In the genomic region with DNA sequence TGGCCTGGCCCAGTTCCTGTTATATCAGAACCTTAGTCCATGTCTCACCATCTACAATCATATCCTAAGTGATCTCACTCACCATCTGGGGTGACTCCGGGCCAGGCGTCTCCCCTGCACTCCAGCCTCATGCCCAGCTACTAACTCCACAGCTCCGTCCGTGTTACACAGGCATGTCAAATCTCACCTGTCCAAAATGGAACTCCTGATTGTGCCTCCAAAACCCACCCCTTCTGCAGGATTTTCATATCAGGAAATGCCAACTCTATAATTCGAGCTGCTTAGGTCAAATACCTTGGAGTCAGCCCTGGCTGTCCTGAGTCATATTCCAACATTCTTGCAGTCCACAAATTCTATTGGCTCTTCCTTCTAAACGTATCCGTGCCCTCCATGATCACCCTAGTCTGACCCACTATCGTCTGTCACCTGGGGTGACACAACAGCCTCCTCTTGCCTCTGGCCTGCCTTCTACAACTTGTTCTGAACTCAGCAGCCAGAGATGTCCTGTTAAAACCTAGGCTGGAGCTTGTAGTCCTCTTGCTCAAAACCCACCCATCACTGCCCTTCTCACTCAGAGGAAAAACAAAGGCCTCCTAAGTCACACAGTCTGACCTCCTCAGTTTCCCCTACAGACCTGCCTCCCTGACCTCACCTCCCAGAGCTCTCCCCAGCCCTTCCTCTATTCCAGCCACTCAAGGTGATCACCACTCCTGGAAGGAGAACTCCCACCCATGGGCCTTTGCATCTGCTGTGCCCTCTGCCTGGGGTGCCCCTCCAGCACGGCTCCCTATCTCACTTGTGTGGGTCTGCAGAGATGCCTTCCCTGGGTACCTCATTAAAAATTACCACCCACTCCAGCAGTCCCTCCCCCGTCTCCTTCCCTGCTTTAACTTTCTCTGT, we compare ENCODE assay signal across 13 cellular contexts.
A peak's percentile ranks its signal among the peaks of the same experiment; 100 is the strongest.
DNase-seq lines count a peak whose midpoint lies in the region; ATAC-seq, FAIRE-seq and TF ChIP-seq lines count a peak whose summit lies in the region.
"Had no signal": no experiment of that assay in that cellular context is flagged by ENCODE, and none has a peak within 500 bp of the region (broad histone marks: within the 10 kb centered on the region; RNA-seq: fewer than 3 reads in every experiment).

No MANE protein-coding gene starts in this region.

- POLR2A ChIA-PET in A549 (lab: Yijun Ruan, JAX) (interaction anchor here (0.5 to 2.0 kb wide), 2 partner anchors 20 to 87 kb away, joined by 3 to 5 read pairs; no protein-coding TSS in a partner anchor), IMR-90 (lab: Charles Lee; ENCODE audit: unreplicated experiment) (no interaction called here)

- dilution Hi-C loops in IMR-90 (cut with HindIII; ENCODE audit: low sequenced_read_pairs, unreplicated experiment), result no loop called here

- H2AK9ac ChIP-seq in IMR-90 (replicated peaks; ENCODE audit: low read depth, low read length, poor library complexity), result peak overlapping the region; percentile 92

- in situ Hi-C loops in IMR-90 (cut with MboI; ENCODE audit: low sequenced_read_pairs), result no loop called here

- intact Hi-C loops in IMR-90 (cut with micrococcal nuclease) (loop anchor here (1.0 kb wide), 1 partner anchor 31 kb away; no protein-coding TSS in a partner anchor), lower lobe of right lung (cut with DNase I) (no loop called here)

- H4K8ac ChIP-seq in IMR-90 (ENCODE audit: low read depth in 2 of 2, low read length in 2 of 2), result peak overlapping the region; percentile 60 to 99

- H2AFZ ChIP-seq in IMR-90 (replicated peaks; ENCODE audit: low read length, poor library complexity), result peak overlapping the region; percentile 77

- H3K4me1 ChIP-seq in A549 (peaks cover 72% of the 10 kb centered on the region), IMR-90 (ENCODE audit: control insufficient read depth, insufficient read depth, low read length) (peaks cover 43% of the 10 kb centered on the region), lower lobe of right lung (peaks cover 35% of the 10 kb centered on the region)

- H3K27me3 Mint-ChIP-seq in stimulated activated naive CD8-positive, alpha-beta T cell treated with anti-CD3 and anti-CD28 coated beads, Interleukin-15, amount 100 ng/mL, for 72 hours, result peaks cover 75% of the 10 kb centered on the region
- peaks cover 12% of the 10 kb centered on the region for H3K27me3 Mint-ChIP-seq in glutamatergic neuron (ENCODE audit: unreplicated experiment)

- WGBS in A549 (ENCODE audit: missing lambda C conversion rate), result 34% methylated on average over 10 of the region's 10 CpGs
- WGBS in IMR-90 (ENCODE audit: extremely low coverage in 2 of 2, insufficient read length in 1 of 2), 2 experiments, result 31% methylated on average over 10 of the region's 10 CpGs; no CpG with 5 or more reads in 1 of the 2 experiments

- no peaks in the 10 kb centered on the region for H4K20me1 ChIP-seq in IMR-90 (ENCODE audit: insufficient read depth, low read length)

- H3K23ac ChIP-seq in IMR-90 (ENCODE audit: low read depth, low read length), result peak overlapping the region; percentile 96

- H3K27ac Mint-ChIP-seq in stimulated activated naive CD8-positive, alpha-beta T cell treated with anti-CD3 and anti-CD28 coated beads, Interleukin-15, amount 100 ng/mL, for 72 hours, result no peak overlapping the region
- no peak overlapping the region for H3K27ac Mint-ChIP-seq in glutamatergic neuron (ENCODE audit: unreplicated experiment)

- no peak for TF ChIP-seq EP300 in A549 (IDR thresholded peaks at IDR 0.05)

- peak overlapping the region; percentile 99 for H2BK20ac ChIP-seq in IMR-90 (ENCODE audit: low read depth, low read length)

- H4K91ac ChIP-seq in IMR-90 (ENCODE audit: insufficient read depth, low read depth, low read length), result peak overlapping the region; percentile 99

- peak overlapping the region; percentile 81; the same call in 1 of the 2 replicates for H3K9ac ChIP-seq in IMR-90 (ENCODE audit: low read depth, low read length)

- FAIRE-seq in A549 (lab: Jason Lieb, UNC), result peak; percentile 99

- H3K79me1 ChIP-seq in IMR-90 (ENCODE audit: low read depth in 1 of 2, low read length in 2 of 2), result peaks cover 0 to 11% of the 10 kb centered on the region in 2 experiments; a peak in 1 of 4 replicates

- peak overlapping the region; percentile 97 for H2BK120ac ChIP-seq in IMR-90 (ENCODE audit: low read depth, low read length)

- peak overlapping the region; percentile 100; the same call in 2 of the 3 replicates for H2BK15ac ChIP-seq in IMR-90 (ENCODE audit: low read depth, low read length)

- ATAC-seq in A549 (peak; percentile 75 to 82), IMR-90 (ENCODE audit: low read depth) (peak; percentile 40), lower lobe of right lung (no peak), GM21737 (IDR thresholded peaks at IDR 0.05; ENCODE audit: unreplicated experiment) (no peak)
- ATAC-seq in stimulated activated naive CD8-positive, alpha-beta T cell treated with anti-CD3 and anti-CD28 coated beads, Interleukin-15, amount 100 ng/mL, for 72 hours, result no peak

- H3K4ac ChIP-seq in IMR-90 (ENCODE audit: low read depth, low read length), result peak overlapping the region; percentile 100

- CTCF ChIA-PET in A549 (lab: Yijun Ruan, JAX) (interaction anchor here (0.6 to 5.8 kb wide), 17 partner anchors 8 to 642 kb away, joined by 3 to 53 read pairs (median 4); no protein-coding TSS in a partner anchor), IMR-90 (lab: Yijun Ruan, JAX) (interaction anchor here (0.8 to 2.1 kb wide), 3 partner anchors 14 to 33 kb away, joined by 3 to 4 read pairs (median 3); no protein-coding TSS in a partner anchor)

- no peaks in the 10 kb centered on the region for H3K36me3 Mint-ChIP-seq in glutamatergic neuron (ENCODE audit: unreplicated experiment)

- H3K36me3 ChIP-seq in IMR-90 (ENCODE audit: control insufficient read depth, insufficient read depth, low read length), result no peaks in the 10 kb centered on the region
- no peaks in the 10 kb centered on the region for H3K36me3 ChIP-seq in lower lobe of right lung

- peaks cover 14% of the 10 kb centered on the region for H3K4me1 Mint-ChIP-seq in stimulated activated naive CD8-positive, alpha-beta T cell treated with anti-CD3 and anti-CD28 coated beads, Interleukin-15, amount 100 ng/mL, for 72 hours
- H3K4me1 Mint-ChIP-seq in glutamatergic neuron (ENCODE audit: low read depth, unreplicated experiment), result no peaks in the 10 kb centered on the region

- H3K27ac ChIP-seq in A549 (peak overlapping the region; percentile 85 to 87), IMR-90 (ENCODE audit: insufficient read depth, low read length) (peak overlapping the region; percentile 98), caudate nucleus (ENCODE audit: low read depth, low read length) (peak overlapping the region; percentile 94), lower lobe of right lung (peak overlapping the region; percentile 50)

- H3K9me3 ChIP-seq in A549 (no peaks in the 10 kb centered on the region), IMR-90 (ENCODE audit: control insufficient read depth, insufficient read depth, low read length) (no peaks in the 10 kb centered on the region), lower lobe of right lung (no peaks in the 10 kb centered on the region)

- peak overlapping the region; percentile 90 for H3K14ac ChIP-seq in IMR-90 (replicated peaks; ENCODE audit: low read depth, low read length)

- peak overlapping the region; percentile 92 for H2BK5ac ChIP-seq in IMR-90 (ENCODE audit: low read depth, low read length, poor library complexity, severe bottlenecking)

- H2AK5ac ChIP-seq in IMR-90 (ENCODE audit: low read depth, low read length), result peak overlapping the region; percentile 100

- H3K27me3 ChIP-seq in IMR-90 (ENCODE audit: control insufficient read depth, insufficient read depth, low read length) (no peaks in the 10 kb centered on the region), lower lobe of right lung (ENCODE audit: low read depth) (no peaks in the 10 kb centered on the region)

- no peaks in the 10 kb centered on the region for H3K9me3 Mint-ChIP-seq in stimulated activated naive CD8-positive, alpha-beta T cell treated with anti-CD3 and anti-CD28 coated beads, Interleukin-15, amount 100 ng/mL, for 72 hours
- peaks cover 1% of the 10 kb centered on the region for H3K9me3 Mint-ChIP-seq in glutamatergic neuron (ENCODE audit: unreplicated experiment)

- TF ChIP-seq POLR2A in A549 (IDR thresholded peaks at IDR 0.05; ENCODE audit: low read length), result no peak
- 0 out of 2 replicates have a peak, but pooled peaks have one; percentile 17 for TF ChIP-seq POLR2A in IMR-90 (IDR thresholded peaks at IDR 0.05; ENCODE audit: low read depth, low read length)

- TF ChIP-seq CTCF in A549 (IDR thresholded peaks at IDR 0.05), result no peak
- TF ChIP-seq CTCF in IMR-90 (conservative IDR thresholded peaks at IDR 0.05; ENCODE audit: low read depth, low read length), result no peak
- no peak for TF ChIP-seq CTCF in lower lobe of right lung (IDR thresholded peaks at IDR 0.05)
- no peak for TF ChIP-seq CTCF in glutamatergic neuron (IDR thresholded peaks at IDR 0.05; ENCODE audit: partially characterized antibody, unreplicated experiment)

- no TSS peak for BruUV-seq in IMR-90 (replicated peaks; lab: Mats Ljungman, UMichigan)

- H3K56ac ChIP-seq in IMR-90 (ENCODE audit: extremely low read depth, insufficient read depth, low read length), result peak overlapping the region; percentile 88

- peaks cover 38% of the 10 kb centered on the region for H3K9me1 ChIP-seq in IMR-90 (ENCODE audit: insufficient read depth, low read length)

- peak; percentile 70 to 90 for DNase-seq in A549 (ENCODE audit: low read depth in 1 of 2, low spot score in 1 of 2)
- DNase-seq in IMR-90, result peak; percentile 77
- no peak for DNase-seq in caudate nucleus (lab: John Stamatoyannopoulos, UW)
- no peak for DNase-seq in lower lobe of right lung
- DNase-seq in stimulated activated naive CD8-positive, alpha-beta T cell treated with anti-CD3 and anti-CD28 coated beads, Interleukin-15, amount 100 ng/mL, for 72 hours, result no peak
- DNase-seq in NCI-H2107 treated with DMSO at 0.1 percent for 48 hours (lab: John Stamatoyannopoulos, UW; ENCODE audit: unreplicated experiment), result no peak
- DNase-seq in glutamatergic neuron, result no peak
- DNase-seq: activated CD8-positive, alpha-beta memory T cell treated with anti-CD3 and anti-CD28 coated beads, Interleukin-2, amount 50 U/mL, for 4 hours; cerebellar nuclear complex; KBM-7; NCI-H526 treated with DMSO at 0.1 percent for 48 hours; stimulated activated CD4-positive, alpha-beta T cell treated with anti-CD3 and anti-CD28 coated beads, Interleukin-4, amount 100 ng/mL, for 1 hour had no signal

- TF ChIP-seq RAD21 in A549 (conservative IDR thresholded peaks at IDR 0.05 in 1 of 2, IDR thresholded peaks at IDR 0.05 in 1 of 2) (0 out of 5 replicates have a peak, but pooled peaks of 1 of the 2 experiments have one; percentile 1), IMR-90 (IDR thresholded peaks at IDR 0.05; ENCODE audit: low read length) (no peak)

- peak overlapping the region; percentile 12; the same call in 1 of the 3 replicates for H3K4me3 ChIP-seq in A549
- no peak overlapping the region for H3K4me3 ChIP-seq in IMR-90 (ENCODE audit: insufficient read depth, low read depth, low read length)
- no peak overlapping the region for H3K4me3 ChIP-seq in lower lobe of right lung

- peak overlapping the region; percentile 99 for H4K5ac ChIP-seq in IMR-90 (ENCODE audit: low read depth, low read length)

- peak overlapping the region; percentile 96 for H3K18ac ChIP-seq in IMR-90 (ENCODE audit: low read depth, low read length)

- peak overlapping the region; percentile 79 for H3K4me2 ChIP-seq in A549
- peak overlapping the region; percentile 47; the same call in 1 of the 2 replicates for H3K4me2 ChIP-seq in IMR-90 (ENCODE audit: low read depth, low read length)

- no peak overlapping the region for H3K4me3 Mint-ChIP-seq in stimulated activated naive CD8-positive, alpha-beta T cell treated with anti-CD3 and anti-CD28 coated beads, Interleukin-15, amount 100 ng/mL, for 72 hours
- no peak overlapping the region for H3K4me3 Mint-ChIP-seq in glutamatergic neuron (ENCODE audit: unreplicated experiment)

Comparison
In these comparisons a context has a peak if more than half of its experiments do, and no peak if none do; other contexts are left out.
1. ATAC-seq: peak in A549 (2 of 2) and IMR-90 (single experiment); none in lower lobe of right lung (0 of 2), stimulated activated naive CD8-positive, alpha-beta T cell treated with anti-CD3 and anti-CD28 coated beads, Interleukin-15, amount 100 ng/mL, for 72 hours (single experiment) and GM21737 (single experiment).
2. DNase-seq: peak in A549 (2 of 2) and IMR-90 (single experiment); none in caudate nucleus (0 of 61), lower lobe of right lung (single experiment), stimulated activated naive CD8-positive, alpha-beta T cell treated with anti-CD3 and anti-CD28 coated beads, Interleukin-15, amount 100 ng/mL, for 72 hours (0 of 2), NCI-H2107 treated with DMSO at 0.1 percent for 48 hours (single experiment) and glutamatergic neuron (single experiment).
3. Peak in every context shown above with its lines, with median percentiles within 50 percentile points of each other: H3K27ac ChIP-seq.